ENCODE assay signal across 9 cellular contexts in the genomic region with DNA sequence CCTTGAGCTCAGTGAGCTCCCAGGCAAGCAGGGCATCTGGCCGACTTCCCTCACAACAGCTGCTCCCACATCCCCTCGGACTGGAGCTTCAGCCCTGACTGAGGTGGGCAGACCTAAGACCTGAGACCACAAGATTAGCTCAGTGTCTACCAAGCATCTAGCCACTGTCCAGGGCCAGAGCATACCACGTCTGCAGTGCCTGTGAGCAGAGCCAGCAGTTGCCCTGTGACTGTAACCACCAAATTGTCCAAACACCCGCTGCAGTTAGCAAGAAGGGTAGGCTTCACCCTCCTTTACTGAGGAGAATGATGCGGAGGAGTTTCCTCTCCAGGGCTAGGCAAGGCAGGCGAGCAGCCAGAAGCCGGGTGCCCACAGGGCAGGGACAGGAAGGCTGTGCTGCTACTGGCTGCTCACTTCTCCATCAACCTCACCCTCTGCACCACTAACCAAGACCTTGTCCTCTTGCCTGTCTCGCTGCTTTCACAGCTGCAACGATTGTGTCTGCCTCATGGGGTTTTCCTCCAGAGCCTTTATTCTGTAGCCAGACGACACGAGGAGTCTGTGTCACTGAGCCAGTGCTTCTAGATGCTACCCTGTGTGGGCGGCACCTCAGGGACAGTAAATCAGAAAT. TPM values are rescaled to one million over a fixed set of nuclear protein-coding genes. Genes with fewer than 3 reads are reported as not detected.
A peak's percentile ranks its signal among the peaks of the same experiment; 100 is the strongest.
DNase-seq lines count a peak whose midpoint lies in the region; ATAC-seq and TF ChIP-seq lines count a peak whose summit lies in the region.
"Had no signal": no experiment of that assay in that cellular context is flagged by ENCODE, and none has a peak within 500 bp of the region (broad histone marks: within the 10 kb centered on the region; RNA-seq: fewer than 3 reads in every experiment).

No MANE protein-coding gene starts in this region.

- no peak for ATAC-seq in HG02870 (IDR thresholded peaks at IDR 0.05; ENCODE audit: unreplicated experiment)

- intact Hi-C loops in left ventricle myocardium inferior (cut with micrococcal nuclease) = no loop called here
- intact Hi-C loops in esophagus muscularis mucosa (cut with DNase I) = no loop called here

- no peaks in the 10 kb centered on the region for H3K9me3 ChIP-seq in left ventricle myocardium inferior (replicated peaks)
- no peaks in the 10 kb centered on the region for H3K9me3 ChIP-seq in esophagus muscularis mucosa

- peaks cover 27% of the 10 kb centered on the region for H3K4me1 ChIP-seq in left ventricle myocardium inferior
- peaks cover 0 to 18% (median 3%) of the 10 kb centered on the region in 4 donors for H3K4me1 ChIP-seq in esophagus muscularis mucosa

- TF ChIP-seq POLR2A in esophagus muscularis mucosa (IDR thresholded peaks at IDR 0.05; ENCODE audit: low read depth) = no peak

- peak in 1 of 2 experiments; percentile 85 for DNase-seq in HL-60 (ENCODE audit: low read depth in 1 of 2, low spot score in 1 of 2)
- DNase-seq in activated CD8-positive, alpha-beta memory T cell treated with anti-CD3 and anti-CD28 coated beads for 24 hours = peak; percentile 68
- no peak for DNase-seq in left ventricle myocardium inferior
- peak; percentile 18 to 32 for DNase-seq in stimulated activated CD8-positive, alpha-beta memory T cell treated with anti-CD3 and anti-CD28 coated beads, Interleukin-7, amount 100 ng/mL, for 4 hours (ENCODE audit: low read depth in 2 of 2)
- DNase-seq in HuH-7 (ENCODE audit: low spot score) = no peak
- DNase-seq in amniotic stem cell (lab: John Stamatoyannopoulos, UW) = no peak
- DNase-seq in esophagus muscularis mucosa (ENCODE audit: extremely low spot score) = no peak
- DNase-seq: SIG-M5 had no signal

- H3K27ac ChIP-seq in HL-60 (replicated peaks) (peak overlapping the region; percentile 17), left ventricle myocardium inferior (replicated peaks) (peak overlapping the region; percentile 2), esophagus muscularis mucosa (replicated peaks in 1 of 4) (no peak overlapping the region)

- TF ChIP-seq CTCF in HL-60 (IDR thresholded peaks at IDR 0.05; ENCODE audit: insufficient read depth, low read length) (no peak), left ventricle myocardium inferior (IDR thresholded peaks at IDR 0.05; ENCODE audit: borderline replicate concordance) (no peak), esophagus muscularis mucosa (IDR thresholded peaks at IDR 0.05) (no peak)

- no peaks in the 10 kb centered on the region for H3K27me3 ChIP-seq in HL-60 (ENCODE audit: insufficient read depth, poor library complexity, severe bottlenecking)
- no peaks in the 10 kb centered on the region for H3K27me3 ChIP-seq in left ventricle myocardium inferior (ENCODE audit: low read depth)
- no peaks in the 10 kb centered on the region for H3K27me3 ChIP-seq in esophagus muscularis mucosa

- no peak for TF ChIP-seq EP300 in esophagus muscularis mucosa (IDR thresholded peaks at IDR 0.05)

- no peak overlapping the region for H3K4me3 ChIP-seq in HL-60 (replicated peaks; ENCODE audit: insufficient read depth, low read length)
- H3K4me3 ChIP-seq in left ventricle myocardium inferior = no peak overlapping the region
- no peak overlapping the region for H3K4me3 ChIP-seq in esophagus muscularis mucosa

- WGBS in esophagus muscularis mucosa = 64% methylated on average over 12 of the region's 12 CpGs

- peaks cover 68% of the 10 kb centered on the region for H3K36me3 ChIP-seq in left ventricle myocardium inferior
- H3K36me3 ChIP-seq in esophagus muscularis mucosa = peaks cover 35 to 72% (median 70%) of the 10 kb centered on the region in 4 donors

RNA-seq across cellular contexts. Expression of gene ANAPC7, which starts 53.9 kb away (rescaled TPM):
- total RNA-seq in left ventricle myocardium inferior (32.0 TPM), esophagus muscularis mucosa (10 to 100 TPM; 32.5 to 35.0 (median 33.2) TPM)

Comparison
In these comparisons a context has a peak if more than half of its experiments do, and no peak if none do; other contexts are left out.
1. DNase-seq: peak in activated CD8-positive, alpha-beta memory T cell treated with anti-CD3 and anti-CD28 coated beads for 24 hours (single experiment) and stimulated activated CD8-positive, alpha-beta memory T cell treated with anti-CD3 and anti-CD28 coated beads, Interleukin-7, amount 100 ng/mL, for 4 hours (2 of 2); none in left ventricle myocardium inferior (single experiment), HuH-7 (single experiment), amniotic stem cell (single experiment) and esophagus muscularis mucosa (single experiment).
2. H3K27ac ChIP-seq: peak in HL-60 (single experiment) and left ventricle myocardium inferior (single experiment); none in esophagus muscularis mucosa (0 of 4).